Comparison of ENCODE assay signal across 17 cellular contexts in genomic region chr4:99735822-99736221, GRCh38.
"Had no signal": no experiment of that assay in that cellular context is flagged by ENCODE, and none has a peak within 500 bp of the region (broad histone marks: within the 10 kb centered on the region; RNA-seq: fewer than 3 reads in every experiment).

No MANE protein-coding gene starts in this region.

- H3K27me3 ChIP-seq: neural progenitor cell, ovary, stomach had no signal

- H3K27ac ChIP-seq: left ventricle myocardium inferior, neural progenitor cell, ovary, stomach had no signal

- H3K9me3 ChIP-seq: ovary had no signal

- H3K36me3 ChIP-seq: left ventricle myocardium inferior, neural progenitor cell, ovary, stomach had no signal

- H3K4me1 ChIP-seq: neural progenitor cell, stomach had no signal

- H3K4me2 ChIP-seq: neural progenitor cell had no signal

- H2AFZ ChIP-seq: neural progenitor cell had no signal

- DNase-seq: effector memory CD4-positive, alpha-beta T cell; glutamatergic neuron; immature natural killer cell; left ventricle myocardium inferior; mesenchymal stem cell; midbrain; nucleus accumbens; ovary; small intestine; stimulated activated CD4-positive, alpha-beta T cell treated with anti-CD3 and anti-CD28 coated beads, Interleukin-12 subunit alpha, Interleukin-12 subunit beta, amount 100 ng/mL, for 4 hours; stimulated activated naive CD4-positive, alpha-beta T cell; stomach; trophoblast cell had no signal

- ATAC-seq: esophagus mucosa; natural killer cell treated with Interleukin-12 subunit alpha and Interleukin-12 subunit beta and Interleukin-15 and Interleukin-18, amount 100 ng/mL, for 72 hours had no signal

- H3K4me3 ChIP-seq: left ventricle myocardium inferior, lung, neural progenitor cell, ovary, stomach had no signal
